ENCODE assay signal across 2 cellular contexts in the genomic region with DNA sequence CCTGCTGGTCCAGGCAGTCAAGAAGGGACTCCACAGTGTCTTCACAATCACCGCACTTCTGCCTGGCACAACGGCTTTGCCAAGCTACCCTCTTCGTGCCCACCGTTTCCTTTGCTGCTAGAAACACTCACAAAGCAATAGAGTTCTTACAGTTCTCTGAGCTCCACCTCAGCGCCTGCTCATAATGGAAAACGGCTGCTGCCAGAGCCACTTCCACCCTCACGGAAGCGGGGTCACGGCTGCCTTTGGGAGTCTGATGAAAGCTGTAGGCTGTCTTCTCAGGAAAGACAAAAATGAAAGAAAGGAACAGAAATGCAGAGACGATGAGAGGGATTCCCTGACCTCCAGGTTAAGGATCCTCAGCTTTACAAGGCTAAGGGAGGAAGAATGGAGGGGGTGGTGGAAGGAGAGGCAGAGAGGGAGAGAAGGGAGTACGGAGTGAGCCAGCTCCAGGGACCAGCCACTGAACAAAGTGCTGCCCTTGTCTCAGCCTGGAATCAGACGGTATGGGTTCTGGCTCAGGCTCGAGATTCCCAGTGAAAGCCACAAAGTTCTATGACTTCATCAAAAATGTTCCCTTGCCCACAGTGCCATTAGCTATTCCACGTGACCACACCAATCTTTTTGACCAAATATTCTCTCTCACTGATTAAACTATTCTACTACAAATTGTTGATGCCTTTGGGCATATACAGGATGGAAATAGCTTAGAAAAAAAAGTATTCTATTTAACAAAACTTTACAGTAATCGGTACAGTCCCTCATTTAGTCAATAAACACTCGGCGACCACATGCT. TPM values are rescaled to one million over a fixed set of nuclear protein-coding genes. Genes with fewer than 3 reads are reported as not detected.
"Had no signal": no experiment of that assay in that cellular context is flagged by ENCODE, and none has a peak within 500 bp of the region (broad histone marks: within the 10 kb centered on the region; RNA-seq: fewer than 3 reads in every experiment).

No MANE protein-coding gene starts in this region.

RNA-seq across cellular contexts. Expression of gene AFF3, which starts 58.8 kb away (rescaled TPM):
- total RNA-seq: foreskin keratinocyte, pulmonary artery endothelial cell had no signal
- polyA plus RNA-seq: foreskin keratinocyte had no signal
